8 cellular contexts compared by ENCODE assay signal in the genomic region with DNA sequence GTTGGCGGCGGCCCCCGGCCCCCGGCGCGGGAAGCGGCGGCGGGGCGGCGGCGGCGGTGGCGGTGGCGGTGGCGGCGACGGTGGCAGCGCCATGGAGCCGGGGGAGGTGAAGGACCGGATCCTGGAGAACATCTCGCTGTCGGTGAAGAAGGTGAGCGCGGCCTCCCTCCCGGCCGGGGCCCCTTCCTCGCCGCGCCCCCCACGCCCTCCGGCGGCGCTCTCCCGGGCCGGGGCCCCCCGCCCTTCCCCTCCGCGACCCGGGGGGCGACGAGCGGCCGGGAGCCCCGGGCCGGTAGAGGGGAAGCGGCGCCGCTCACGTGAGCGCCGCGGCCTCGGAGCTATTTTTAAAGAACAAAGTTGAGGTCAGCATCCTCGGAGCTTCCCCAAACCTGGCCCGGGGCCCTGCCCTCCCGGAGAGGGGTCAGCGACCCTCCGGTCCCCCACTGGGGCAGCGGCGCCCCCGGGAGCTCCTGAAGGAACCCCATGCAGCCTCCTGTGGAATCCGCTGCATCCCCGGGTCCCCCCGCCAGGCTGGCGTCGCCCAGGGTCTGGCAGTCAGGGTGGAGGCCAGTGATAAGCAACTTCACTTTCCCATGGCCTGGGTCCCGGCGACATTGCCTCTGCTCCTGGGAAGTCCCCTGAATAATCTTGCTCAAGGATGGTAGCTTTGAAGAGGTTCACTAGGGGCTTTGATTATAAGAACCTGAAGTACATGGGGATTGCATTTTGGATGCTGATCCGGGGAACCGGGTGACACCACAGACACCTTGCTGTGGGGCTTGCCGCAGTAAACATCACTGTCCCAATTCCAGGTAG. TPM values are rescaled to one million over a fixed set of nuclear protein-coding genes. Genes with fewer than 3 reads are reported as not detected.
A peak's percentile ranks its signal among the peaks of the same experiment; 100 is the strongest.
DNase-seq lines count a peak whose midpoint lies in the region; ATAC-seq lines count a peak whose summit lies in the region.

No MANE protein-coding gene starts in this region.

- H3K4me1 ChIP-seq in mesendoderm (ENCODE audit: control insufficient read depth, low read depth, low read length) (no peaks in the 10 kb centered on the region), thymus (ENCODE audit: control insufficient read depth, insufficient read depth, low read length) (peaks cover 5% of the 10 kb centered on the region)

- peak; percentile 50 for DNase-seq in NCI-H510A treated with DMSO at 0.1 percent for 48 hours (lab: John Stamatoyannopoulos, UW)
- no peak for DNase-seq in NCI-H510A (lab: John Stamatoyannopoulos, UW)
- DNase-seq in HUDEP-2 (lab: John Stamatoyannopoulos, UW; ENCODE audit: unreplicated experiment in 76 of 76): peak in 46 of 76 experiments; percentile 9 to 57 (median 36)
- DNase-seq in activated CD4-positive, alpha-beta T cell treated with anti-CD3 and anti-CD28 coated beads for 48 hours: peak; percentile 48
- DNase-seq in effector CD8-positive, alpha-beta T cell (lab: John Stamatoyannopoulos, UW): peak; percentile 24
- peak; percentile 64 for DNase-seq in mesendoderm

- H4K8ac ChIP-seq in mesendoderm (ENCODE audit: low read depth, low read length): peak overlapping the region; percentile 7

- H2BK5ac ChIP-seq in mesendoderm (ENCODE audit: low read length): no peak overlapping the region

- H3K9ac ChIP-seq in mesendoderm (ENCODE audit: low read length): peak overlapping the region; percentile 79

- H3K18ac ChIP-seq in mesendoderm (ENCODE audit: low read length): peak overlapping the region; percentile 100

- H4K5ac ChIP-seq in mesendoderm (ENCODE audit: low read length): no peak overlapping the region

- peak overlapping the region; percentile 99 for H3K4ac ChIP-seq in mesendoderm (ENCODE audit: low read depth, low read length)

- no CpG with 5 or more reads among the region's 72 CpGs for WGBS in mesendoderm (ENCODE audit: extremely low coverage, insufficient coverage, low lambda C conversion rate)
- 2% methylated on average over 69 of the region's 72 CpGs for WGBS in thymus

- peak overlapping the region; percentile 80 for H3K4me2 ChIP-seq in mesendoderm (ENCODE audit: low read length)

- H3K27ac ChIP-seq in mesendoderm (ENCODE audit: low read depth, low read length) (peak overlapping the region; percentile 88), thymus (ENCODE audit: low read depth) (peak overlapping the region; percentile 96)

- H3K56ac ChIP-seq in mesendoderm (ENCODE audit: low read length): peak overlapping the region; percentile 88

- H2BK120ac ChIP-seq in mesendoderm (ENCODE audit: low read depth, low read length): no peak overlapping the region

- H3K9me3 ChIP-seq in thymus (ENCODE audit: control insufficient read depth): no peaks in the 10 kb centered on the region

- H3K4me3 ChIP-seq in mesendoderm (ENCODE audit: low read length) (peak overlapping the region; percentile 77), thymus (ENCODE audit: low read length) (peak overlapping the region; percentile 96)

- H2AK5ac ChIP-seq in mesendoderm (ENCODE audit: low read length): no peak overlapping the region

- peaks cover 27% of the 10 kb centered on the region for H3K79me2 ChIP-seq in mesendoderm (ENCODE audit: control insufficient read depth, insufficient read depth, low read length)

- ATAC-seq in GM21619 (IDR thresholded peaks at IDR 0.05; ENCODE audit: unreplicated experiment): no peak

- no peak overlapping the region for H3K23ac ChIP-seq in mesendoderm (ENCODE audit: low read length)

- H3K36me3 ChIP-seq in mesendoderm (ENCODE audit: control insufficient read depth, insufficient read depth, low read length): no peaks in the 10 kb centered on the region
- H3K36me3 ChIP-seq in thymus (ENCODE audit: control insufficient read depth, insufficient read depth): no peaks in the 10 kb centered on the region

- H3K27me3 ChIP-seq in mesendoderm (ENCODE audit: insufficient read depth, low read length, poor library complexity) (no peaks in the 10 kb centered on the region), thymus (ENCODE audit: control insufficient read depth, insufficient read depth) (no peaks in the 10 kb centered on the region)

- peaks cover 14% of the 10 kb centered on the region for H3K79me1 ChIP-seq in mesendoderm (ENCODE audit: low read length)

- H2BK15ac ChIP-seq in mesendoderm (replicated peaks; ENCODE audit: low read depth): no peak overlapping the region

RNA-seq across cellular contexts. Expression of a gene that starts 0.6 kb away (rescaled TPM):
- 39.7 TPM for polyA plus RNA-seq in mesendoderm (2013, experiment 1 of 2)
- 38.3 TPM for polyA plus RNA-seq in mesendoderm (2013, experiment 2 of 2)
- 32.5 TPM for polyA plus RNA-seq in thymus

RNA-seq across cellular contexts. Expression of a gene that starts 51.4 kb away (rescaled TPM):
- 0.76 TPM for polyA plus RNA-seq in mesendoderm (2013, experiment 1 of 2)
- 0.31 TPM for polyA plus RNA-seq in mesendoderm (2013, experiment 2 of 2)
- polyA plus RNA-seq in thymus: 2.4 TPM

RNA-seq across cellular contexts. Expression of a gene that starts 57.6 kb away (rescaled TPM):
- polyA plus RNA-seq in mesendoderm (2013, experiment 1 of 2): 0.20 TPM
- 0.14 TPM for polyA plus RNA-seq in mesendoderm (2013, experiment 2 of 2)
- polyA plus RNA-seq in thymus: not detected
